Comparison of ENCODE assay signal across 22 cellular contexts in the genomic region with DNA sequence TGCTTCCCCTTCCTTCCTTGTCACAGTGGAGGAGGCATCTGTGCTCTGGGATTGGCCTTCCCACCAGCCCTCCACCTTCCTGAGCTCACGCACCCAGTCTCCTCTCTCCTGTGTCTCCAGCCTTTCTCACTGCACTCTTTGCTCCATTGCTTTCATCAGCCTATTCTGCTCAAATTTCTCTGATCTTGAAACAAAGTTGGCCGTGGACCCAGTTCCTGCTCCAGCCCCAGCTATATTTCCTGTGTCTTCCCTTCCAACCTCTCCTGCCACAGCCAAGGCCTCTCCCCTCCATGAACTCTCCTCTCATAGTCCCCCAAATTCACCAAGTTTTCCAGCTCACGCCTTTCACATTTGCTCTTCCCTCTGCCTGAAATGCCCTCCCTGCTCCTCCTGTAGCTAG.
DNase-seq lines count a peak whose midpoint lies in the region; TF ChIP-seq lines count a peak whose summit lies in the region.
"Had no signal": no experiment of that assay in that cellular context is flagged by ENCODE, and none has a peak within 500 bp of the region (broad histone marks: within the 10 kb centered on the region; RNA-seq: fewer than 3 reads in every experiment).

No MANE protein-coding gene starts in this region.

- TF ChIP-seq CTCF in choroid plexus epithelial cell (conservative IDR thresholded peaks at IDR 0.05; ENCODE audit: low read depth, low read length): no peak
- no peak for TF ChIP-seq CTCF in glutamatergic neuron (IDR thresholded peaks at IDR 0.05; ENCODE audit: partially characterized antibody, unreplicated experiment)
- TF ChIP-seq CTCF in osteoblast (IDR thresholded peaks at IDR 0.05; ENCODE audit: extremely low read depth, low read depth, low read length): no peak

- H3K4me3 ChIP-seq in BLaER1: no peak overlapping the region
- H3K4me3 ChIP-seq in choroid plexus epithelial cell (ENCODE audit: low read depth, low read length): no peak overlapping the region
- no peak overlapping the region for H3K4me3 ChIP-seq in osteoblast (ENCODE audit: insufficient read depth, low read length)
- no peak overlapping the region for H3K4me3 ChIP-seq in trophoblast cell (ENCODE audit: low read depth, low read length)
- H3K4me3 ChIP-seq: GM12878, K562 had no signal

- H3K27me3 ChIP-seq in BLaER1: no peaks in the 10 kb centered on the region
- no peaks in the 10 kb centered on the region for H3K27me3 ChIP-seq in osteoblast (ENCODE audit: insufficient read depth, low read length)
- H3K27me3 ChIP-seq in trophoblast cell (ENCODE audit: insufficient read depth, low read length): no peaks in the 10 kb centered on the region

- peaks cover 10% of the 10 kb centered on the region for H3K36me3 Mint-ChIP-seq in glutamatergic neuron (ENCODE audit: unreplicated experiment)
- H3K36me3 Mint-ChIP-seq: CD8-positive, alpha-beta T cell had no signal

- no peak overlapping the region for H4K12ac ChIP-seq in trophoblast cell (ENCODE audit: low read depth, low read length)

- no peak overlapping the region for H3K18ac ChIP-seq in trophoblast cell (ENCODE audit: low read length)

- H3K4me3 Mint-ChIP-seq in glutamatergic neuron (ENCODE audit: unreplicated experiment): peak overlapping the region; percentile 5
- H3K4me3 Mint-ChIP-seq: CD8-positive, alpha-beta T cell; H9; HFFc6 had no signal

- DNase-seq in choroid plexus epithelial cell (ENCODE audit: low read depth): peak; percentile 41
- no peak for DNase-seq in glutamatergic neuron
- DNase-seq in osteoblast (ENCODE audit: insufficient read length, low spot score, missing footprints): no peak
- no peak for DNase-seq in NCI-H446 (lab: John Stamatoyannopoulos, UW)
- DNase-seq in trophoblast cell: no peak
- no peak for DNase-seq in activated CD4-positive, alpha-beta T cell treated with anti-CD3 and anti-CD28 coated beads for 4 hours
- DNase-seq: C1 segment of cervical spinal cord; CD8-positive, alpha-beta T cell; DND-41; H9; HFFc6; MM.1S; NCI-H1092; NCI-H1436; NCI-H187 treated with DMSO at 0.1 percent for 48 hours; NCI-H2107; NCI-H510A treated with DMSO at 0.1 percent for 48 hours; NCI-H774; NK-92 treated with Interleukin-12 subunit alpha and Interleukin-12 subunit beta, amount 100 ng/mL, for 24 hours had no signal

- H3K79me2 ChIP-seq in osteoblast (ENCODE audit: insufficient read depth, low read length) (no peaks in the 10 kb centered on the region), trophoblast cell (ENCODE audit: control insufficient read depth, insufficient read depth, low read length, poor library complexity) (no peaks in the 10 kb centered on the region)

- no CpG with 5 or more reads among the region's 3 CpGs for WGBS in trophoblast cell (ENCODE audit: extremely low coverage, insufficient coverage, insufficient read length)

- H3K9me3 Mint-ChIP-seq in glutamatergic neuron (ENCODE audit: unreplicated experiment): no peaks in the 10 kb centered on the region
- H3K9me3 Mint-ChIP-seq: CD8-positive, alpha-beta T cell had no signal

- H4K20me1 ChIP-seq in BLaER1: no peaks in the 10 kb centered on the region
- no peaks in the 10 kb centered on the region for H4K20me1 ChIP-seq in osteoblast (ENCODE audit: insufficient read depth, low read length)

- H3K9ac ChIP-seq in BLaER1 (no peak overlapping the region), trophoblast cell (ENCODE audit: low read length) (no peak overlapping the region)

- no peak overlapping the region for H2BK120ac ChIP-seq in trophoblast cell (ENCODE audit: insufficient read depth, low read length, poor library complexity)

- no peak overlapping the region for H3K23ac ChIP-seq in trophoblast cell (ENCODE audit: low read length)

- H3K9me3 ChIP-seq in BLaER1: no peaks in the 10 kb centered on the region
- no peaks in the 10 kb centered on the region for H3K9me3 ChIP-seq in osteoblast (ENCODE audit: low read depth, low read length)
- H3K9me3 ChIP-seq in trophoblast cell (ENCODE audit: insufficient read depth, low read depth, low read length): no peaks in the 10 kb centered on the region

- H3K27ac Mint-ChIP-seq in glutamatergic neuron (ENCODE audit: unreplicated experiment): no peak overlapping the region
- H3K27ac Mint-ChIP-seq: CD8-positive, alpha-beta T cell; HFFc6 had no signal

- H3K4me1 Mint-ChIP-seq in glutamatergic neuron (ENCODE audit: low read depth, unreplicated experiment): peaks cover 6% of the 10 kb centered on the region

- peaks cover 43% of the 10 kb centered on the region for H3K4me1 ChIP-seq in BLaER1
- H3K4me1 ChIP-seq in osteoblast (ENCODE audit: insufficient read depth, low read length): peaks cover 52% of the 10 kb centered on the region
- peaks cover 4 to 5% of the 10 kb centered on the region in 2 experiments for H3K4me1 ChIP-seq in trophoblast cell (ENCODE audit: control insufficient read depth in 1 of 2, insufficient read depth in 2 of 2, low read length in 2 of 2)

- H3K27me3 Mint-ChIP-seq in glutamatergic neuron (ENCODE audit: unreplicated experiment): peaks cover 7% of the 10 kb centered on the region

- H2AK5ac ChIP-seq in trophoblast cell (ENCODE audit: low read length): no peak overlapping the region

- no peak overlapping the region for H2BK5ac ChIP-seq in trophoblast cell (ENCODE audit: low read depth, low read length, poor library complexity)

- H3K27ac ChIP-seq in BLaER1 (no peak overlapping the region), osteoblast (ENCODE audit: low read depth, low read length) (no peak overlapping the region), trophoblast cell (ENCODE audit: low read depth, low read length) (no peak overlapping the region)

- H3K79me1 ChIP-seq in trophoblast cell (ENCODE audit: low read length): no peaks in the 10 kb centered on the region

- no peak overlapping the region for H3K14ac ChIP-seq in trophoblast cell (ENCODE audit: low read length)

- H2AFZ ChIP-seq in osteoblast (ENCODE audit: low read length) (peak overlapping the region; percentile 66), trophoblast cell (ENCODE audit: insufficient read depth, low read length, poor library complexity) (no peak overlapping the region)

- H4K8ac ChIP-seq in trophoblast cell (ENCODE audit: low read depth, low read length): no peak overlapping the region

- H3K36me3 ChIP-seq in BLaER1: no peaks in the 10 kb centered on the region
- no peaks in the 10 kb centered on the region for H3K36me3 ChIP-seq in osteoblast (ENCODE audit: insufficient read depth, low read length)
- no peaks in the 10 kb centered on the region for H3K36me3 ChIP-seq in trophoblast cell (ENCODE audit: control insufficient read depth in 1 of 2, insufficient read depth in 2 of 2, low read length in 2 of 2)

- no peak overlapping the region for H2BK12ac ChIP-seq in trophoblast cell (ENCODE audit: low read length)

- H4K91ac ChIP-seq in trophoblast cell (ENCODE audit: low read depth, low read length): no peak overlapping the region

- H3K4me2 ChIP-seq in BLaER1: peak overlapping the region; percentile 78
- H3K4me2 ChIP-seq in osteoblast (ENCODE audit: insufficient read depth, low read length): no peak overlapping the region
- H3K4me2 ChIP-seq in trophoblast cell (ENCODE audit: low read length): no peak overlapping the region

- no peak overlapping the region for H3K4ac ChIP-seq in trophoblast cell (ENCODE audit: low read depth, low read length)
